In genomic region chr1:93958351-93959101, GRCh38 we compare ENCODE assay signal across 1 cellular context.
A peak's percentile ranks its signal among the peaks of the same experiment; 100 is the strongest.
TF ChIP-seq lines count a peak whose summit lies in the region.

No MANE protein-coding gene starts in this region.

TF ChIP-seq in IMR-90, 13 proteins besides CTCF, POLR2A, EP300 and RAD21:
- TF ChIP-seq MAFK (IDR thresholded peaks at IDR 0.05; ENCODE audit: low read depth, low read length) (peak; percentile 76), MAZ (IDR thresholded peaks at IDR 0.05; ENCODE audit: borderline replicate concordance, low read depth, low read length) (no peak), BHLHE40 (IDR thresholded peaks at IDR 0.05; ENCODE audit: low read depth, low read length) (no peak)
